7 cellular contexts compared by ENCODE assay signal in genomic region chr14:65170768-65171251, GRCh38.
DNase-seq lines count a peak whose midpoint lies in the region; ATAC-seq and TF ChIP-seq lines count a peak whose summit lies in the region.

No MANE protein-coding gene starts in this region.

- peak overlapping the region; percentile 13 for H3K4me3 Mint-ChIP-seq in neural crest cell

- peak; percentile 49 for ATAC-seq in GM18868 (IDR thresholded peaks at IDR 0.05; ENCODE audit: unreplicated experiment)
- ATAC-seq in thoracic aorta (ENCODE audit: insufficient number of reproducible peaks, low FRiP score, low read depth), result no peak

- peaks cover 0 to 23% (median 3%) of the 10 kb centered on the region in 4 donors for H3K27me3 ChIP-seq in esophagus muscularis mucosa
- no peaks in the 10 kb centered on the region for H3K27me3 ChIP-seq in thoracic aorta (replicated peaks; ENCODE audit: insufficient read depth)

- WGBS in esophagus muscularis mucosa, result 2% methylated on average over 13 of the region's 15 CpGs

- no peak for TF ChIP-seq EP300 in esophagus muscularis mucosa (IDR thresholded peaks at IDR 0.05)

- H3K27me3 Mint-ChIP-seq in neural crest cell (ENCODE audit: low read depth), result peaks cover 2% of the 10 kb centered on the region

- DNase-seq in NCI-H2227 (lab: John Stamatoyannopoulos, UW; ENCODE audit: unreplicated experiment) (peak; percentile 87), activated T-cell treated with anti-CD3 and anti-CD28 coated beads for 1 hour (ENCODE audit: low read depth) (peak; percentile 14), esophagus muscularis mucosa (ENCODE audit: extremely low spot score) (no peak), neural crest cell (ENCODE audit: low read depth, low spot score) (peak; percentile 50), thoracic aorta (ENCODE audit: low spot score) (no peak), DMS153 treated with DMSO at 0.1 percent for 48 hours (lab: John Stamatoyannopoulos, UW; ENCODE audit: unreplicated experiment) (no peak)

- H3K4me1 ChIP-seq in esophagus muscularis mucosa (peaks cover 0 to 16% (median 10%) of the 10 kb centered on the region in 4 donors), thoracic aorta (ENCODE audit: control insufficient read depth in 1 of 2, low read depth in 2 of 2) (peaks cover 8 to 25% of the 10 kb centered on the region in 2 donors)

- no peaks in the 10 kb centered on the region for H3K9me3 Mint-ChIP-seq in neural crest cell

- H3K36me3 ChIP-seq in esophagus muscularis mucosa (no peaks in the 10 kb centered on the region), thoracic aorta (no peaks in the 10 kb centered on the region)

- no peaks in the 10 kb centered on the region for H3K36me3 Mint-ChIP-seq in neural crest cell (ENCODE audit: low read depth)

- no peak overlapping the region for H3K27ac Mint-ChIP-seq in neural crest cell (ENCODE audit: unreplicated experiment)

- intact Hi-C loops in esophagus muscularis mucosa (cut with DNase I), result no loop called here

- peaks cover 39% of the 10 kb centered on the region for H3K4me1 Mint-ChIP-seq in neural crest cell

- no peak for TF ChIP-seq POLR2A in esophagus muscularis mucosa (IDR thresholded peaks at IDR 0.05; ENCODE audit: low read depth)

- H3K27ac ChIP-seq in esophagus muscularis mucosa (replicated peaks in 1 of 4) (no peak overlapping the region), thoracic aorta (no peak overlapping the region)

- H3K4me3 ChIP-seq in esophagus muscularis mucosa, result peak overlapping the region; percentile 28 to 44 (median 30)
- peak overlapping the region; percentile 50 for H3K4me3 ChIP-seq in thoracic aorta

- TF ChIP-seq CTCF in esophagus muscularis mucosa (IDR thresholded peaks at IDR 0.05) (peak in 1 of 3 experiments; percentile 3), neural crest cell (conservative IDR thresholded peaks at IDR 0.05) (peak; percentile 56), thoracic aorta (IDR thresholded peaks at IDR 0.05) (no peak)

- H3K9me3 ChIP-seq in esophagus muscularis mucosa (no peaks in the 10 kb centered on the region), thoracic aorta (no peaks in the 10 kb centered on the region)

Comparison
In these comparisons a context has a peak if more than half of its experiments do, and no peak if none do; other contexts are left out.
1. DNase-seq: peak in NCI-H2227 (single experiment), activated T-cell treated with anti-CD3 and anti-CD28 coated beads for 1 hour (single experiment) and neural crest cell (single experiment); none in esophagus muscularis mucosa (single experiment), thoracic aorta (single experiment) and DMS153 treated with DMSO at 0.1 percent for 48 hours (single experiment).